ENCODE assay signal across 23 cellular contexts in the genomic region with DNA sequence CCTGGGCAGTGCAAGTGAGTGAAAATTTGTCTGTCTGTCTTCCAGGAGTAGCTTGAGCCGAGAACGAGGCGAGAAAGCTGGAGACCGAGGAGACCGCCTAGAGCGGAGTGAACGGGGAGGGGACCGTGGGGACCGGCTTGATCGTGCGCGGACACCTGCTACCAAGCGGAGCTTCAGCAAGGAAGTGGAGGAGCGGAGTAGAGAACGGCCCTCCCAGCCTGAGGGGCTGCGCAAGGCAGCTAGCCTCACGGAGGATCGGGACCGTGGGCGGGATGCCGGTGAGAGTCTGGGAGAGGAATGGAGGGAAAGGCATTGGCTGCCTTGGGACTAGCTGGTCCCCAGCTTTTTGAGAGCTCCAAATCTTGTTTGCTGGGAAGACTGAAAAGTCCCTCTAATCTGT. TPM values are rescaled to one million over a fixed set of nuclear protein-coding genes. Genes with fewer than 3 reads are reported as not detected.
A peak's percentile ranks its signal among the peaks of the same experiment; 100 is the strongest.
DNase-seq lines count a peak whose midpoint lies in the region; ATAC-seq and TF ChIP-seq lines count a peak whose summit lies in the region.
"Had no signal": no experiment of that assay in that cellular context is flagged by ENCODE, and none has a peak within 500 bp of the region (broad histone marks: within the 10 kb centered on the region; RNA-seq: fewer than 3 reads in every experiment).

No MANE protein-coding gene starts in this region.

- no peaks in the 10 kb centered on the region for H3K27me3 Mint-ChIP-seq in activated naive CD4-positive, alpha-beta T cell treated with anti-CD3 and anti-CD28 coated beads, Interleukin-2, amount 50 U/mL, for 24 hours
- H3K27me3 Mint-ChIP-seq: type B pancreatic cell had no signal

- CTCF ChIA-PET in PC-3 (lab: Charles Lee) (no interaction called here), mammary epithelial cell (lab: Charles Lee; ENCODE audit: low non-redundant PET) (no interaction called here)

- no peaks in the 10 kb centered on the region for H3K27me3 ChIP-seq in PC-3 (ENCODE audit: low read length)
- H3K27me3 ChIP-seq in mammary epithelial cell (ENCODE audit: insufficient read depth, low read length), result no peaks in the 10 kb centered on the region
- H3K27me3 ChIP-seq in tibial nerve, result no peaks in the 10 kb centered on the region
- H3K27me3 ChIP-seq: neural progenitor cell, sigmoid colon had no signal

- no peak for TF ChIP-seq POLR2A in tibial nerve (IDR thresholded peaks at IDR 0.05)

- no peak overlapping the region for H2AFZ ChIP-seq in PC-3 (ENCODE audit: low read length)
- H2AFZ ChIP-seq in mammary epithelial cell (ENCODE audit: low read depth, low read length), result no peak overlapping the region
- H2AFZ ChIP-seq: neural progenitor cell had no signal

- no peak for TF ChIP-seq EP300 in tibial nerve (IDR thresholded peaks at IDR 0.05)

- intact Hi-C loops in PC-3 (cut with micrococcal nuclease), result no loop called here
- intact Hi-C loops in mammary epithelial cell (cut with micrococcal nuclease), result no loop called here

- POLR2A ChIA-PET in PC-3 (lab: Charles Lee; ENCODE audit: unreplicated experiment), result no interaction called here

- DNase-seq in activated naive CD4-positive, alpha-beta T cell treated with Interleukin-2 at 50 U/mL for 16 hours, result no peak
- DNase-seq in PC-3 (no peak), mammary epithelial cell (no peak), tibial nerve (ENCODE audit: low spot score in 2 of 2) (no peak), substantia nigra (lab: John Stamatoyannopoulos, UW) (no peak), inferior parietal cortex (ENCODE audit: extremely low spot score) (no peak)
- no peak for DNase-seq in stimulated activated effector memory CD8-positive, alpha-beta T cell treated with anti-CD3 and anti-CD28 coated beads, Interleukin-12 subunit alpha, Interleukin-12 subunit beta, amount 100 ng/mL, for 72 hours (ENCODE audit: low spot score in 2 of 2)
- DNase-seq: activated CD4-positive, alpha-beta T cell treated with anti-CD3 and anti-CD28 coated beads for 4 hours; DMS79 treated with DMSO at 0.1 percent for 48 hours; kidney; lower lobe of right lung; NCI-H1048; NCI-H1930; NCI-H526 treated with DMSO at 0.1 percent for 48 hours; sigmoid colon; stimulated activated CD4-positive, alpha-beta T cell treated with anti-CD3 and anti-CD28 coated beads, Interleukin-15, amount 100 ng/mL, for 24 hours; T-helper 2 cell had no signal

- peaks cover 18% of the 10 kb centered on the region for H3K4me1 Mint-ChIP-seq in activated naive CD4-positive, alpha-beta T cell treated with anti-CD3 and anti-CD28 coated beads, Interleukin-2, amount 50 U/mL, for 24 hours
- peaks cover 52% of the 10 kb centered on the region for H3K4me1 Mint-ChIP-seq in stimulated activated effector memory CD8-positive, alpha-beta T cell treated with anti-CD3 and anti-CD28 coated beads, Interleukin-12 subunit alpha, Interleukin-12 subunit beta, amount 100 ng/mL, for 72 hours
- H3K4me1 Mint-ChIP-seq: neural progenitor cell had no signal

- H3K4me3 Mint-ChIP-seq in activated naive CD4-positive, alpha-beta T cell treated with anti-CD3 and anti-CD28 coated beads, Interleukin-2, amount 50 U/mL, for 24 hours, result no peak overlapping the region
- no peak overlapping the region for H3K4me3 Mint-ChIP-seq in stimulated activated effector memory CD8-positive, alpha-beta T cell treated with anti-CD3 and anti-CD28 coated beads, Interleukin-12 subunit alpha, Interleukin-12 subunit beta, amount 100 ng/mL, for 72 hours
- H3K4me3 Mint-ChIP-seq: activated T-helper 1 cell treated with anti-CD3 and anti-CD28 coated beads, Interleukin-12 subunit alpha, Interleukin-12 subunit beta, Interleukin-2, Interleukin-4 antibody, amounts not matched to agents 30 ng/mL and 10 ng/mL and 1 ng/mL, durations not matched to agents 14 hours and 24 hours and 36 hours; neural progenitor cell; type B pancreatic cell had no signal

- H3K36me3 ChIP-seq in PC-3 (ENCODE audit: low read depth, low read length) (peaks cover 88% of the 10 kb centered on the region), mammary epithelial cell (ENCODE audit: insufficient read depth, low read length) (peaks cover 83% of the 10 kb centered on the region), tibial nerve (peaks cover 12 to 100% (median 74%) of the 10 kb centered on the region in 3 donors)
- H3K36me3 ChIP-seq: neural progenitor cell had no signal

- peaks cover 14% of the 10 kb centered on the region for H3K4me1 ChIP-seq in PC-3 (ENCODE audit: insufficient read depth, low read length)
- H3K4me1 ChIP-seq in mammary epithelial cell (ENCODE audit: insufficient read depth, low read length), result peaks cover 13% of the 10 kb centered on the region
- peaks cover 0 to 12% (median 0%) of the 10 kb centered on the region in 4 donors for H3K4me1 ChIP-seq in tibial nerve
- H3K4me1 ChIP-seq: neural progenitor cell had no signal

- H3K27ac Mint-ChIP-seq in activated naive CD4-positive, alpha-beta T cell treated with anti-CD3 and anti-CD28 coated beads, Interleukin-2, amount 50 U/mL, for 24 hours, result peak overlapping the region; percentile 35
- H3K27ac Mint-ChIP-seq in stimulated activated effector memory CD8-positive, alpha-beta T cell treated with anti-CD3 and anti-CD28 coated beads, Interleukin-12 subunit alpha, Interleukin-12 subunit beta, amount 100 ng/mL, for 72 hours, result peak overlapping the region; percentile 89
- H3K27ac Mint-ChIP-seq: activated T-helper 1 cell treated with anti-CD3 and anti-CD28 coated beads, Interleukin-12 subunit alpha, Interleukin-12 subunit beta, Interleukin-2, Interleukin-4 antibody, amounts not matched to agents 30 ng/mL and 10 ng/mL and 1 ng/mL, durations not matched to agents 14 hours and 24 hours and 36 hours; neural progenitor cell; type B pancreatic cell had no signal

- in situ Hi-C loops in mammary epithelial cell (cut with MboI; ENCODE audit: low sequenced_read_pairs in 2 of 2), result no loop called here

- H3K4me3 ChIP-seq in PC-3 (ENCODE audit: low read length) (no peak overlapping the region), mammary epithelial cell (replicated peaks in 1 of 3; ENCODE audit: insufficient read depth in 1 of 3, low read depth in 2 of 3, low read length in 3 of 3) (no peak overlapping the region), tibial nerve (no peak overlapping the region)
- H3K4me3 ChIP-seq: coronary artery, lower lobe of right lung, neural progenitor cell, sigmoid colon had no signal

- H4K20me1 ChIP-seq in PC-3 (ENCODE audit: low read length), result peaks cover 14% of the 10 kb centered on the region
- no peaks in the 10 kb centered on the region for H4K20me1 ChIP-seq in mammary epithelial cell (ENCODE audit: insufficient read depth, low read length)

- H3K27ac ChIP-seq in PC-3 (ENCODE audit: low read length) (no peak overlapping the region), mammary epithelial cell (ENCODE audit: insufficient read depth, low read depth, low read length) (no peak overlapping the region), tibial nerve (no peak overlapping the region), substantia nigra (ENCODE audit: low read depth, low read length, poor library complexity, severe bottlenecking) (no peak overlapping the region)
- H3K27ac ChIP-seq: coronary artery, lower lobe of right lung, neural progenitor cell had no signal

- peaks cover 38% of the 10 kb centered on the region for H3K36me3 Mint-ChIP-seq in activated naive CD4-positive, alpha-beta T cell treated with anti-CD3 and anti-CD28 coated beads, Interleukin-2, amount 50 U/mL, for 24 hours
- H3K36me3 Mint-ChIP-seq in stimulated activated effector memory CD8-positive, alpha-beta T cell treated with anti-CD3 and anti-CD28 coated beads, Interleukin-12 subunit alpha, Interleukin-12 subunit beta, amount 100 ng/mL, for 72 hours, result peaks cover 100% of the 10 kb centered on the region

- peaks cover 3% of the 10 kb centered on the region for H3F3A ChIP-seq in PC-3 (ENCODE audit: low read length, unreplicated experiment)

- H3K9ac ChIP-seq in PC-3 (ENCODE audit: low read length), result no peak overlapping the region
- no peak overlapping the region for H3K9ac ChIP-seq in mammary epithelial cell (ENCODE audit: insufficient read depth, low read length)
- H3K9ac ChIP-seq: neural progenitor cell, SK-N-SH had no signal

- no peak overlapping the region for H3K4me2 ChIP-seq in PC-3 (ENCODE audit: low read length)
- no peak overlapping the region for H3K4me2 ChIP-seq in mammary epithelial cell (ENCODE audit: insufficient read depth, low read depth, low read length)
- H3K4me2 ChIP-seq: neural progenitor cell, SK-N-SH had no signal

- peaks cover 53% of the 10 kb centered on the region for H3K79me2 ChIP-seq in PC-3 (ENCODE audit: low read length)
- peaks cover 83% of the 10 kb centered on the region for H3K79me2 ChIP-seq in mammary epithelial cell (ENCODE audit: insufficient read depth, low read length)

- ATAC-seq in PC-3, result no peak
- ATAC-seq in stimulated activated effector memory CD8-positive, alpha-beta T cell treated with anti-CD3 and anti-CD28 coated beads, Interleukin-12 subunit alpha, Interleukin-12 subunit beta, amount 100 ng/mL, for 72 hours, result no peak
- ATAC-seq: lower lobe of right lung had no signal

- no peaks in the 10 kb centered on the region for H3K9me2 ChIP-seq in PC-3 (replicated peaks; ENCODE audit: low read length)
- H3K9me2 ChIP-seq: SK-N-SH had no signal

- WGBS in mammary epithelial cell (ENCODE audit: low coverage, missing lambda C conversion rate), result 97% methylated on average over 10 of the region's 21 CpGs
- WGBS in tibial nerve, 2 donors, result 90 to 92% methylated on average over 21 of the region's 21 CpGs

- dilution Hi-C loops in mammary epithelial cell (cut with HindIII; ENCODE audit: low sequenced_read_pairs), result no loop called here

- no peaks in the 10 kb centered on the region for H3K9me3 Mint-ChIP-seq in activated naive CD4-positive, alpha-beta T cell treated with anti-CD3 and anti-CD28 coated beads, Interleukin-2, amount 50 U/mL, for 24 hours
- no peaks in the 10 kb centered on the region for H3K9me3 Mint-ChIP-seq in stimulated activated effector memory CD8-positive, alpha-beta T cell treated with anti-CD3 and anti-CD28 coated beads, Interleukin-12 subunit alpha, Interleukin-12 subunit beta, amount 100 ng/mL, for 72 hours
- H3K9me3 Mint-ChIP-seq: activated T-helper 1 cell treated with anti-CD3 and anti-CD28 coated beads, Interleukin-12 subunit alpha, Interleukin-12 subunit beta, Interleukin-2, Interleukin-4 antibody, amounts not matched to agents 30 ng/mL and 10 ng/mL and 1 ng/mL, durations not matched to agents 14 hours and 24 hours and 36 hours; neural progenitor cell; type B pancreatic cell had no signal

- H3K9me3 ChIP-seq in PC-3 (ENCODE audit: low read length) (no peaks in the 10 kb centered on the region), mammary epithelial cell (replicated peaks; ENCODE audit: insufficient read depth, low read length) (no peaks in the 10 kb centered on the region), tibial nerve (no peaks in the 10 kb centered on the region)
- H3K9me3 ChIP-seq: lower lobe of right lung, sigmoid colon, SK-N-SH had no signal

- BruUV-seq in PC-3 (replicated peaks; lab: Mats Ljungman, UMichigan) (TSS peak; percentile 14), mammary epithelial cell (replicated peaks; lab: Mats Ljungman, UMichigan) (TSS peak; percentile 7)

- TF ChIP-seq CTCF in PC-3 (conservative IDR thresholded peaks at IDR 0.05; ENCODE audit: low read depth, low read length) (no peak), mammary epithelial cell (conservative IDR thresholded peaks at IDR 0.05 in 1 of 2, IDR thresholded peaks at IDR 0.05 in 1 of 2; ENCODE audit: extremely low read depth in 1 of 2, insufficient read depth in 1 of 2, low read depth in 1 of 2, low read length in 2 of 2) (no peak), tibial nerve (IDR thresholded peaks at IDR 0.05) (no peak)

RNA-seq across cellular contexts. Expression of a gene that starts 10.2 kb away (rescaled TPM):
- total RNA-seq in PC-3 (2014; rRNA removed), result 21.9 and 24.2 TPM in 2 replicates
- 10 to 100 TPM; 10.7 to 15.5 TPM for total RNA-seq in mammary epithelial cell
- polyA plus RNA-seq in mammary epithelial cell, result 12.1 TPM
- 14.8 TPM for polyA minus RNA-seq in mammary epithelial cell
- 10 to 100 TPM; 35.0 to 45.3 (median 39.6) TPM for total RNA-seq in tibial nerve

RNA-seq across cellular contexts. Expression of a gene that starts 12.8 kb away (rescaled TPM):
- total RNA-seq in PC-3 (2014; rRNA removed) (463 and 599 TPM in 2 replicates), mammary epithelial cell (100 to 1,000 TPM; 278 to 534 TPM), tibial nerve (100 to 1,000 TPM; 173 to 248 (median 192) TPM)
- 528 TPM for polyA plus RNA-seq in mammary epithelial cell
- polyA minus RNA-seq in mammary epithelial cell, result 785 TPM

RNA-seq across cellular contexts. Expression of a gene that starts 28.1 kb away (rescaled TPM):
- total RNA-seq in PC-3 (2014; rRNA removed), result 1,057 and 1,393 TPM in 2 replicates
- total RNA-seq in mammary epithelial cell, result 100 to 1,000 TPM; 276 to 541 TPM
- polyA plus RNA-seq in mammary epithelial cell, result 485 TPM
- 594 TPM for polyA minus RNA-seq in mammary epithelial cell
- total RNA-seq in tibial nerve, result 100 to 1,000 TPM; 122 to 226 (median 152) TPM

RNA-seq across cellular contexts. Expression of a gene that starts 34.2 kb away (rescaled TPM):
- total RNA-seq in PC-3 (2014; rRNA removed), result 13.0 and 17.0 TPM in 2 replicates
- total RNA-seq in mammary epithelial cell, result 10 to 100 TPM in 1 of 2 donors, 1 to 10 TPM in 1; 5.7 to 10.7 TPM
- 5.1 TPM for polyA plus RNA-seq in mammary epithelial cell
- polyA minus RNA-seq in mammary epithelial cell, result 6.6 TPM
- total RNA-seq in tibial nerve, result 10 to 100 TPM; 51.3 to 86.3 (median 54.9) TPM

RNA-seq across cellular contexts. Expression of a gene that starts 34.3 kb away (rescaled TPM):
- 184 and 193 TPM in 2 replicates for total RNA-seq in PC-3 (2014; rRNA removed)
- total RNA-seq in mammary epithelial cell, result 10 to 100 TPM; 41.7 to 78.2 TPM
- 169 TPM for polyA plus RNA-seq in mammary epithelial cell
- polyA minus RNA-seq in mammary epithelial cell, result 107 TPM
- 100 to 1,000 TPM in 1 of 4 donors, 10 to 100 TPM in 3; 65.1 to 181 (median 95.3) TPM for total RNA-seq in tibial nerve
